ENCODE assay signal across 8 cellular contexts in genomic region chr9:137423001-137423809, GRCh38. TPM values are rescaled to one million over a fixed set of nuclear protein-coding genes. Genes with fewer than 3 reads are reported as not detected.
A peak's percentile ranks its signal among the peaks of the same experiment; 100 is the strongest.
DNase-seq lines count a peak whose midpoint lies in the region; ATAC-seq and TF ChIP-seq lines count a peak whose summit lies in the region.

TSS of gene EXD3 (minus strand) at chr9:137423162. CDS start at chr9:137395357, 27,805 bp downstream.
TSS of gene NOXA1 (plus strand) at chr9:137423393. CDS start at chr9:137423530, 137 bp downstream.

- no peak for TF ChIP-seq CTCF in lower leg skin (IDR thresholded peaks at IDR 0.05)

- peak within 1 kb of the TSS; percentile 85 to 96 (median 89) for H3K9ac ChIP-seq in BLaER1 treated with 17β-estradiol and CSF1 and Interleukin-3, amounts not matched to agents 10 nM and 100 nM

- peak within 1 kb of the TSS; percentile 77 to 87 (median 82) for H3K27ac ChIP-seq in BLaER1 treated with 17β-estradiol and CSF1 and Interleukin-3, amounts not matched to agents 10 nM and 100 nM

- H3K27me3 ChIP-seq in BLaER1 treated with 17β-estradiol and CSF1 and Interleukin-3, amounts not matched to agents 10 nM and 100 nM, result peaks cover 0 to 39% (median 31%) of the 10 kb centered on the region in 11 experiments; a peak in 19 of 22 replicates

- H3K4me1 ChIP-seq in BLaER1 treated with 17β-estradiol and CSF1 and Interleukin-3, amounts not matched to agents 10 nM and 100 nM, result peaks cover 45 to 76% (median 62%) of the 10 kb centered on the region in 10 experiments

- no peaks in the 10 kb centered on the region for H3K9me3 ChIP-seq in BLaER1 treated with 17β-estradiol and CSF1 and Interleukin-3, amounts not matched to agents 10 nM and 100 nM (replicated peaks in 1 of 11)

- intact Hi-C loops in lower leg skin (cut with DNase I; ENCODE audit: low total_unique reads), result no loop called here

- H3K4me2 ChIP-seq in BLaER1 treated with 17β-estradiol and CSF1 and Interleukin-3, amounts not matched to agents 10 nM and 100 nM, result peak within 1 kb of the TSS; percentile 92 to 100 (median 97)

- peak within 1 kb of the TSS; percentile 76 to 99 (median 96) for H3K4me3 ChIP-seq in BLaER1 treated with 17β-estradiol and CSF1 and Interleukin-3, amounts not matched to agents 10 nM and 100 nM
- peak within 1 kb of the TSS; percentile 76 for H3K4me3 ChIP-seq in lower leg skin (ENCODE audit: low read depth, poor library complexity, severe bottlenecking)

- no peaks in the 10 kb centered on the region for H3K36me3 ChIP-seq in BLaER1 treated with 17β-estradiol and CSF1 and Interleukin-3, amounts not matched to agents 10 nM and 100 nM

- peak; percentile 94 for DNase-seq in GM19240 (ENCODE audit: insufficient read length, low spot score)
- DNase-seq in NCI-H69 (lab: John Stamatoyannopoulos, UW), result peak; percentile 98
- DNase-seq in activated CD4-positive, alpha-beta T cell treated with anti-CD3 and anti-CD28 coated beads, Interleukin-2, amount 50 U/mL, for 24 hours (ENCODE audit: low read depth in 1 of 2, low spot score in 1 of 2), result peak; percentile 91 to 92
- DNase-seq in dermis microvascular lymphatic vessel endothelial cell (ENCODE audit: low read depth in 2 of 2), result peak; percentile 83 to 92
- DNase-seq in lower leg skin (ENCODE audit: low spot score in 2 of 2), result peak; percentile 78 to 98
- DNase-seq in stimulated activated CD4-positive, alpha-beta T cell treated with anti-CD3 and anti-CD28 coated beads, Interleukin-4, amount 100 ng/mL, for 24 hours, result peak; percentile 94

- ATAC-seq in HG03442 (IDR thresholded peaks at IDR 0.05; ENCODE audit: unreplicated experiment), result peak; percentile 68

- no peak for TF ChIP-seq POLR2A in lower leg skin (IDR thresholded peaks at IDR 0.05)

- H4K20me1 ChIP-seq in BLaER1 treated with 17β-estradiol and CSF1 and Interleukin-3, amounts not matched to agents 10 nM and 100 nM, result peaks cover 0 to 12% (median 0%) of the 10 kb centered on the region in 11 experiments; a peak in 5 of 22 replicates

- WGBS in lower leg skin, 2 donors, result 5% methylated on average over 12 of the region's 108 CpGs; no CpG with 5 or more reads in 1 of the 2 donors

RNA-seq across cellular contexts. Expression of gene EXD3, which starts in this region (rescaled TPM):
- total RNA-seq in dermis microvascular lymphatic vessel endothelial cell (12.2 and 20.1 TPM in 2 replicates), lower leg skin (10 to 100 TPM; 13.8 to 25.7 (median 17.7) TPM)

RNA-seq across cellular contexts. Expression of gene NOXA1, which starts in this region (rescaled TPM):
- total RNA-seq in dermis microvascular lymphatic vessel endothelial cell (1.3 and 2.1 TPM in 2 replicates), lower leg skin (1 to 10 TPM; 3.1 to 5.6 (median 4.4) TPM)

Comparison
In these comparisons a context has a peak if more than half of its experiments do, and no peak if none do; other contexts are left out.
1. Peak in every context shown above with its lines: DNase-seq, ATAC-seq, H3K4me3 ChIP-seq and H3K27ac ChIP-seq.